In the genomic region with DNA sequence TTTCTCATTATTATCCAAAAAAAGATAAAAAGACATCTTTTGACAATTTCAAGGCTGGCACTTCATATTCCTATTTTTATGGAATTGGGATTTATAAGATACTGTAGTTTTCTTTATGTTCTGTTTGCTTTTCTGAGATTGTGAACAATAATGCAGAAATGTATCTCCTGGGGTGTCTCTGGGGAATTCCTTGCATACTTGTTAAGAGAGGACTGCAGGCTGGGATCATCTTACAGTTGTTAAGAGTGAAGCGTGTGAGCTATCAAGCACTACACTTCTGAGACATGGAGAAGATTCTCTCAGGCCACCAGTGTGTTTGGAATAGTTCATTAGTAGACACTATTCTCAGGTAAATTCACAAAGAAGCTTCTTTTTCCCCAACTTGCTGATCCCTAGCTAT, we compare ENCODE assay signal across 15 cellular contexts.
DNase-seq lines count a peak whose midpoint lies in the region; ATAC-seq, FAIRE-seq and TF ChIP-seq lines count a peak whose summit lies in the region.
"Had no signal": no experiment of that assay in that cellular context is flagged by ENCODE, and none has a peak within 500 bp of the region (broad histone marks: within the 10 kb centered on the region; RNA-seq: fewer than 3 reads in every experiment).

No MANE protein-coding gene starts in this region.

- TF ChIP-seq CTCF in fibroblast of lung (conservative IDR thresholded peaks at IDR 0.05 in 1 of 2, IDR thresholded peaks at IDR 0.05 in 1 of 2; ENCODE audit: low read depth in 1 of 2, low read length in 2 of 2) = no peak

- no peak overlapping the region for H3K4me2 ChIP-seq in fibroblast of lung (ENCODE audit: extremely low read depth, insufficient read depth, low read length)
- H3K4me2 ChIP-seq: KMS-11 had no signal

- H3K4me1 ChIP-seq in fibroblast of lung (ENCODE audit: control insufficient read depth, extremely low read depth, insufficient read depth, low read length) = no peaks in the 10 kb centered on the region
- H3K4me1 ChIP-seq: prostate gland had no signal

- no peaks in the 10 kb centered on the region for H3K79me2 ChIP-seq in fibroblast of lung (ENCODE audit: control insufficient read depth, insufficient read depth, low read length)

- H3K27ac ChIP-seq in fibroblast of lung (ENCODE audit: insufficient read depth, low read length) = no peak overlapping the region
- H3K27ac ChIP-seq: KMS-11, prostate gland had no signal

- H3K9ac ChIP-seq in fibroblast of lung (ENCODE audit: insufficient read depth, low read length) = no peak overlapping the region
- H3K9ac ChIP-seq: KMS-11 had no signal

- no peak for ATAC-seq in GM21529 (IDR thresholded peaks at IDR 0.05; ENCODE audit: unreplicated experiment)
- no peak for ATAC-seq in HG03159 (IDR thresholded peaks at IDR 0.05; ENCODE audit: unreplicated experiment)
- ATAC-seq: HCT116 had no signal

- no peak for FAIRE-seq in frontal cortex (lab: Jason Lieb, UNC)
- FAIRE-seq: GM12892, GM19239 had no signal

- no peaks in the 10 kb centered on the region for H4K20me1 ChIP-seq in fibroblast of lung (ENCODE audit: control insufficient read depth, extremely low read depth, insufficient read depth, low read length)

- no peak overlapping the region for H3K4me3 ChIP-seq in fibroblast of lung (replicated peaks in 1 of 4; ENCODE audit: control extremely low read depth in 1 of 4, insufficient read depth in 1 of 4, low read depth in 3 of 4, low read length in 4 of 4)
- H3K4me3 ChIP-seq: prostate gland had no signal

- H3K9me3 ChIP-seq in fibroblast of lung (ENCODE audit: control insufficient read depth, insufficient read depth, low read depth, low read length) = no peaks in the 10 kb centered on the region
- H3K9me3 ChIP-seq: prostate gland had no signal

- H2AFZ ChIP-seq in fibroblast of lung (ENCODE audit: low read length) = no peak overlapping the region

- no peaks in the 10 kb centered on the region for H3K27me3 ChIP-seq in fibroblast of lung (ENCODE audit: control insufficient read depth, insufficient read depth, low read length)

- DNase-seq in GM04504 (ENCODE audit: low read depth) (peak; percentile 53), NCI-H2171 (lab: John Stamatoyannopoulos, UW) (peak; percentile 91), fibroblast of lung (ENCODE audit: low read depth in 2 of 2) (peak; percentile 47 to 80), renal cortical epithelial cell (ENCODE audit: low read depth) (peak; percentile 24), frontal cortex (ENCODE audit: low spot score in 2 of 2) (no peak)
- DNase-seq: activated naive CD8-positive, alpha-beta T cell treated with anti-CD3 and anti-CD28 coated beads for 36 hours; RPMI8226; substantia nigra had no signal

- H3K36me3 ChIP-seq in fibroblast of lung (ENCODE audit: control insufficient read depth, insufficient read depth, low read length) = no peaks in the 10 kb centered on the region
- H3K36me3 ChIP-seq: prostate gland had no signal

Comparison
In these comparisons a context has a peak if more than half of its experiments do, and no peak if none do; other contexts are left out.
1. DNase-seq: peak in GM04504 (single experiment), NCI-H2171 (single experiment), fibroblast of lung (2 of 2) and renal cortical epithelial cell (single experiment); none in frontal cortex (0 of 2).